ENCODE assay signal across 1 cellular context in the genomic region with DNA sequence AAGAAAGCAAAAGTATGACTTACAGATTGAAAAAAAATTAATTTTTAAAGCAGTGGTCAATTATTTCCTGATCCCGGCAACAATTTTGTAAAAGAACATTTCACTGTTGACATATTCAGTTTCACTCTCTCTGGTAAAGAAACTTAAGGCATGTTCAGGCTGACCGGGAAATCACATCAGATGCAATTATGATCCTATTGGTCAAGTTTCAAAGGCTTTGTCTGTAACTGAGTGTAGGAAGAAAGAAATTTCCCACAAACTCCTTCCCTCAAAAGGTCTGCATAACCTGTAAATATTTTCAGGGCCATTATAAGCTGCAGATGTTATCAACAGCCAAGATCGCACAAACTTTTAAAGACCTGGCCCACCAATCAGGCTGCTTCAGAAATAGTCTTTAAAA.
TF ChIP-seq lines count a peak whose summit lies in the region.

No MANE protein-coding gene starts in this region.

TF ChIP-seq in SK-N-SH treated with all-trans-retinoic acid at 6 μM for 48 hours, 23 proteins besides CTCF, POLR2A, EP300 and RAD21 (continued from another document):
- TF ChIP-seq, protein P1, sequence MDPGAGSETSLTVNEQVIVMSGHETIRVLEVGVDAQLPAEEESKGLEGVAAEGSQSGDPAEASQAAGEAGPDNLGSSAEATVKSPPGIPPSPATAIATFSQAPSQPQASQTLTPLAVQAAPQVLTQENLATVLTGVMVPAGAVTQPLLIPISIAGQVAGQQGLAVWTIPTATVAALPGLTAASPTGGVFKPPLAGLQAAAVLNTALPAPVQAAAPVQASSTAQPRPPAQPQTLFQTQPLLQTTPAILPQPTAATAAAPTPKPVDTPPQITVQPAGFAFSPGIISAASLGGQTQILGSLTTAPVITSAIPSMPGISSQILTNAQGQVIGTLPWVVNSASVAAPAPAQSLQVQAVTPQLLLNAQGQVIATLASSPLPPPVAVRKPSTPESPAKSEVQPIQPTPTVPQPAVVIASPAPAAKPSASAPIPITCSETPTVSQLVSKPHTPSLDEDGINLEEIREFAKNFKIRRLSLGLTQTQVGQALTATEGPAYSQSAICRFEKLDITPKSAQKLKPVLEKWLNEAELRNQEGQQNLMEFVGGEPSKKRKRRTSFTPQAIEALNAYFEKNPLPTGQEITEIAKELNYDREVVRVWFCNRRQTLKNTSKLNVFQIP (CRISPR knock-in tag; IDR thresholded peaks at IDR 0.05; ENCODE audit: borderline replicate concordance, low read depth) = no peak
- TF ChIP-seq ZNF8 (CRISPR knock-in tag; IDR thresholded peaks at IDR 0.05) (no peak), ZNF70 (CRISPR knock-in tag; IDR thresholded peaks at IDR 0.05) (no peak), GLIS3 (CRISPR knock-in tag; IDR thresholded peaks at IDR 0.05) (no peak), PPARA (CRISPR knock-in tag; IDR thresholded peaks at IDR 0.05; ENCODE audit: borderline replicate concordance) (no peak), TCF4 (CRISPR knock-in tag; IDR thresholded peaks at IDR 0.05; ENCODE audit: borderline replicate concordance) (no peak), BACH2 (CRISPR knock-in tag; IDR thresholded peaks at IDR 0.05; ENCODE audit: borderline replicate concordance) (no peak)
